Comparison of ENCODE assay signal across 30 cellular contexts in genomic region chr13:91778123-91778522, GRCh38.
"Had no signal": no experiment of that assay in that cellular context is flagged by ENCODE, and none has a peak within 500 bp of the region (broad histone marks: within the 10 kb centered on the region; RNA-seq: fewer than 3 reads in every experiment).

No MANE protein-coding gene starts in this region.

- DNase-seq: activated B cell treated with CpG ODN at 0.5 μM for 24 hours; activated CD4-positive, alpha-beta T cell treated with anti-CD3 and anti-CD28 coated beads for 36 hours; activated CD4-positive, alpha-beta T cell treated with anti-CD3 and anti-CD28 coated beads, Interleukin-2, amount 50 U/mL, for 48 hours; activated CD8-positive, alpha-beta memory T cell treated with anti-CD3 and anti-CD28 coated beads, Interleukin-2, amount 50 U/mL, for 48 hours; activated naive CD4-positive, alpha-beta T cell; activated T-cell treated with anti-CD3 and anti-CD28 coated beads, Interleukin-2, amount 50 U/mL, for 4 hours; adrenal gland; brain microvascular endothelial cell; caudate nucleus; dermis blood vessel endothelial cell; effector memory CD8-positive, alpha-beta T cell; glutamatergic neuron; kidney glomerular epithelial cell; left lung; naive B cell; posterior cingulate gyrus; right lobe of liver; stimulated activated CD4-positive, alpha-beta T cell treated with anti-CD3 and anti-CD28 coated beads, Interleukin-2, amount 100 ng/mL, for 24 hours; testis; trophoblast cell; uterus had no signal

- ATAC-seq: activated CD4-positive, alpha-beta T cell treated with anti-CD3 and anti-CD28 coated beads for 36 hours; activated T-cell treated with anti-CD3 and anti-CD28 coated beads, Interleukin-2, amount 50 U/mL, for 4 hours; effector memory CD8-positive, alpha-beta T cell; left lung; right lobe of liver; stimulated activated memory B cell treated with anti-CD40 and anti-IgM and Interleukin-4, amounts not matched to agents 10 μg/mL and 1 μg/mL and 100 μg/mL, for 72 hours had no signal

- H3K9me3 ChIP-seq: adrenal gland, ascending aorta, esophagus muscularis mucosa, left lung, right lobe of liver, testis, uterus had no signal

- H3K4me3 Mint-ChIP-seq: activated B cell treated with CpG ODN at 0.5 μM for 24 hours; activated CD4-positive, alpha-beta T cell treated with anti-CD3 and anti-CD28 coated beads for 36 hours; activated naive CD8-positive, alpha-beta T cell; activated T-cell treated with anti-CD3 and anti-CD28 coated beads, Interleukin-2, amount 50 U/mL, for 4 hours; effector memory CD8-positive, alpha-beta T cell; neural crest cell; stimulated activated memory B cell treated with anti-CD40 and anti-IgM and Interleukin-4, amounts not matched to agents 10 μg/mL and 1 μg/mL and 100 μg/mL, for 72 hours had no signal

- H3K27me3 Mint-ChIP-seq: activated B cell treated with CpG ODN at 0.5 μM for 24 hours; activated CD4-positive, alpha-beta T cell treated with anti-CD3 and anti-CD28 coated beads for 36 hours; effector memory CD8-positive, alpha-beta T cell; naive B cell; stimulated activated memory B cell treated with anti-CD40 and anti-IgM and Interleukin-4, amounts not matched to agents 10 μg/mL and 1 μg/mL and 100 μg/mL, for 72 hours had no signal

- H3K4me2 ChIP-seq: hepatocyte had no signal

- H3K27me3 ChIP-seq: adrenal gland, ascending aorta, brain microvascular endothelial cell, esophagus muscularis mucosa, hepatocyte, left lung, right lobe of liver, testis, uterus had no signal

- H2AFZ ChIP-seq: hepatocyte had no signal

- H3K36me3 Mint-ChIP-seq: activated naive CD8-positive, alpha-beta T cell; naive B cell; stimulated activated memory B cell treated with anti-CD40 and anti-IgM and Interleukin-4, amounts not matched to agents 10 μg/mL and 1 μg/mL and 100 μg/mL, for 72 hours had no signal

- H3K79me2 ChIP-seq: hepatocyte had no signal

- H3K4me1 Mint-ChIP-seq: activated B cell treated with CpG ODN at 0.5 μM for 24 hours; activated CD4-positive, alpha-beta T cell treated with anti-CD3 and anti-CD28 coated beads for 36 hours; naive B cell; neural crest cell; stimulated activated memory B cell treated with anti-CD40 and anti-IgM and Interleukin-4, amounts not matched to agents 10 μg/mL and 1 μg/mL and 100 μg/mL, for 72 hours had no signal

- H3K27ac Mint-ChIP-seq: activated B cell treated with CpG ODN at 0.5 μM for 24 hours; activated CD4-positive, alpha-beta T cell treated with anti-CD3 and anti-CD28 coated beads for 36 hours; activated naive CD8-positive, alpha-beta T cell; activated T-helper 2 cell treated with anti-CD3 and anti-CD28 coated beads, Interferon-gamma antibody, Interleukin-2, Interleukin-4, amounts not matched to agents 10 μg/mL and 5 μg/mL and 100 μg/mL, durations not matched to agents 14 hours and 24 hours and 36 hours; effector memory CD8-positive, alpha-beta T cell; stimulated activated memory B cell treated with anti-CD40 and anti-IgM and Interleukin-4, amounts not matched to agents 10 μg/mL and 1 μg/mL and 100 μg/mL, for 72 hours had no signal

- H3K9me3 Mint-ChIP-seq: activated T-cell treated with anti-CD3 and anti-CD28 coated beads, Interleukin-2, amount 50 U/mL, for 4 hours; activated T-helper 2 cell treated with anti-CD3 and anti-CD28 coated beads, Interferon-gamma antibody, Interleukin-2, Interleukin-4, amounts not matched to agents 10 μg/mL and 5 μg/mL and 100 μg/mL, durations not matched to agents 14 hours and 24 hours and 36 hours; neural crest cell; stimulated activated memory B cell treated with anti-CD40 and anti-IgM and Interleukin-4, amounts not matched to agents 10 μg/mL and 1 μg/mL and 100 μg/mL, for 72 hours had no signal

- H3K36me3 ChIP-seq: adrenal gland, ascending aorta, brain microvascular endothelial cell, esophagus muscularis mucosa, left lung, right lobe of liver, uterus had no signal

- H3K4me3 ChIP-seq: adrenal gland, ascending aorta, esophagus muscularis mucosa, hepatocyte, left lung, lung, right lobe of liver, skin epidermis, testis, uterus had no signal

- H3K4me1 ChIP-seq: adrenal gland, ascending aorta, esophagus muscularis mucosa, left lung, right lobe of liver, testis, uterus had no signal

- H3K27ac ChIP-seq: adrenal gland, ascending aorta, brain microvascular endothelial cell, esophagus muscularis mucosa, hepatocyte, left lung, right lobe of liver, skin epidermis, testis, uterus had no signal
